In genomic region chr19:51081476-51081875, GRCh38 we compare ENCODE assay signal across 8 cellular contexts. TPM values are rescaled to one million over a fixed set of nuclear protein-coding genes. Genes with fewer than 3 reads are reported as not detected.
"Had no signal": no experiment of that assay in that cellular context is flagged by ENCODE, and none has a peak within 500 bp of the region (broad histone marks: within the 10 kb centered on the region; RNA-seq: fewer than 3 reads in every experiment).

No MANE protein-coding gene starts in this region.

- H3K4me2 ChIP-seq: GM23338 had no signal

- H3K4me3 ChIP-seq: GM23338 had no signal

- FAIRE-seq: H1, H54, HTR-8/SVneo had no signal

- DNase-seq: H9, HCEC 1CT, IMR-90 had no signal

- H3K27ac Mint-ChIP-seq: GM23338, H9 had no signal

- H3K9me3 Mint-ChIP-seq: GM23338, H9 had no signal

- ATAC-seq: GM23338 had no signal

- H3K4me3 Mint-ChIP-seq: GM23338, H9 had no signal

- H2AFZ ChIP-seq: GM23338 had no signal

RNA-seq across cellular contexts. Expression of gene KLK14, which starts 1.2 kb away (rescaled TPM):
- total RNA-seq: GM23338, HT-29, IMR-90 had no signal
- polyA plus RNA-seq: IMR-90 had no signal

RNA-seq across cellular contexts. Expression of gene KLK13, which starts 16.6 kb away (rescaled TPM):
- total RNA-seq: HT-29, IMR-90 had no signal
- polyA plus RNA-seq: IMR-90 had no signal

RNA-seq across cellular contexts. Expression of gene SIGLEC9, which starts 43.2 kb away (rescaled TPM):
- total RNA-seq: GM23338, H1, H9, HT-29, IMR-90 had no signal
- polyA plus RNA-seq: GM23338, H1 had no signal

RNA-seq across cellular contexts. Expression of gene KLK12, which starts 46.7 kb away (rescaled TPM):
- total RNA-seq: GM23338, H1, H9, IMR-90 had no signal
- polyA plus RNA-seq: GM23338, IMR-90 had no signal
